In genomic region chr16:30949655-30950515, GRCh38 we compare ENCODE assay signal across 8 cellular contexts. TPM values are rescaled to one million over a fixed set of nuclear protein-coding genes. Genes with fewer than 3 reads are reported as not detected.
DNase-seq lines count a peak whose midpoint lies in the region; ATAC-seq and TF ChIP-seq lines count a peak whose summit lies in the region.

No MANE protein-coding gene starts in this region.

- no peak for TF ChIP-seq CTCF in cardiac fibroblast (IDR thresholded peaks at IDR 0.05; ENCODE audit: low read depth, low read length)

- H3K9me3 Mint-ChIP-seq in stimulated activated effector memory CD8-positive, alpha-beta T cell treated with anti-CD3 and anti-CD28 coated beads, Interleukin-12 subunit alpha, Interleukin-12 subunit beta, amount 100 ng/mL, for 72 hours, result no peaks in the 10 kb centered on the region

- peak overlapping the region; percentile 83 to 86 for H3K4me3 ChIP-seq in cardiac fibroblast (replicated peaks in 1 of 2; ENCODE audit: low read depth in 2 of 2, low read length in 2 of 2)

- peaks cover 24% of the 10 kb centered on the region for H3K4me1 Mint-ChIP-seq in stimulated activated effector memory CD8-positive, alpha-beta T cell treated with anti-CD3 and anti-CD28 coated beads, Interleukin-12 subunit alpha, Interleukin-12 subunit beta, amount 100 ng/mL, for 72 hours

- peak overlapping the region; percentile 89 for H3K4me3 Mint-ChIP-seq in stimulated activated effector memory CD8-positive, alpha-beta T cell treated with anti-CD3 and anti-CD28 coated beads, Interleukin-12 subunit alpha, Interleukin-12 subunit beta, amount 100 ng/mL, for 72 hours

- peaks cover 31% of the 10 kb centered on the region for H3K36me3 Mint-ChIP-seq in stimulated activated effector memory CD8-positive, alpha-beta T cell treated with anti-CD3 and anti-CD28 coated beads, Interleukin-12 subunit alpha, Interleukin-12 subunit beta, amount 100 ng/mL, for 72 hours

- peak overlapping the region; percentile 91 for H3K27ac Mint-ChIP-seq in stimulated activated effector memory CD8-positive, alpha-beta T cell treated with anti-CD3 and anti-CD28 coated beads, Interleukin-12 subunit alpha, Interleukin-12 subunit beta, amount 100 ng/mL, for 72 hours

- DNase-seq in COLO668 (lab: John Stamatoyannopoulos, UW; ENCODE audit: unreplicated experiment) (peak; percentile 53), SK-N-DZ (ENCODE audit: low spot score) (peak; percentile 92), cardiac fibroblast (ENCODE audit: low read depth in 2 of 2) (peak; percentile 90 to 93), kidney tubule cell (ENCODE audit: low spot score) (peak; percentile 98)
- peak; percentile 24 to 60 for DNase-seq in stimulated activated effector memory CD8-positive, alpha-beta T cell treated with anti-CD3 and anti-CD28 coated beads, Interleukin-12 subunit alpha, Interleukin-12 subunit beta, amount 100 ng/mL, for 72 hours (ENCODE audit: low spot score in 2 of 2)

- ATAC-seq in GM19043 (IDR thresholded peaks at IDR 0.05; ENCODE audit: low read depth, unreplicated experiment) (peak; percentile 48), HG03571 (IDR thresholded peaks at IDR 0.05; ENCODE audit: unreplicated experiment) (peak; percentile 34), HG03521 (IDR thresholded peaks at IDR 0.05; ENCODE audit: unreplicated experiment) (no peak)
- ATAC-seq in stimulated activated effector memory CD8-positive, alpha-beta T cell treated with anti-CD3 and anti-CD28 coated beads, Interleukin-12 subunit alpha, Interleukin-12 subunit beta, amount 100 ng/mL, for 72 hours, result peak; percentile 74

RNA-seq across cellular contexts. Expression of gene ORAI3, which starts 1.0 kb away (rescaled TPM):
- polyA plus RNA-seq in SK-N-DZ (2014; cell fraction: cytosol; rRNA removed), result 5.0 and 6.2 TPM in 2 replicates
- polyA plus RNA-seq in SK-N-DZ (2014; cell fraction: nucleus; rRNA removed), result 1.1 and 7.3 TPM in 2 replicates

RNA-seq across cellular contexts. Expression of gene SETD1A, which starts 7.7 kb away (rescaled TPM):
- 4.9 and 5.6 TPM in 2 replicates for polyA plus RNA-seq in SK-N-DZ (2014; cell fraction: cytosol; rRNA removed)
- 6.9 and 10.6 TPM in 2 replicates for polyA plus RNA-seq in SK-N-DZ (2014; cell fraction: nucleus; rRNA removed)

RNA-seq across cellular contexts. Expression of gene FBXL19, which starts 26.5 kb away (rescaled TPM):
- 29.6 and 48.9 TPM in 2 replicates for polyA plus RNA-seq in SK-N-DZ (2014; cell fraction: cytosol; rRNA removed)
- polyA plus RNA-seq in SK-N-DZ (2014; cell fraction: nucleus; rRNA removed), result 36.6 and 41.0 TPM in 2 replicates

RNA-seq across cellular contexts. Expression of gene HSD3B7, which starts 35.1 kb away (rescaled TPM):
- 1.6 and 2.3 TPM in 2 replicates for polyA plus RNA-seq in SK-N-DZ (2014; cell fraction: cytosol; rRNA removed)
- 8.9 and 12.2 TPM in 2 replicates for polyA plus RNA-seq in SK-N-DZ (2014; cell fraction: nucleus; rRNA removed)

RNA-seq across cellular contexts. Expression of gene CTF1, which starts 53.5 kb away (rescaled TPM):
- polyA plus RNA-seq in SK-N-DZ (2014; cell fraction: cytosol; rRNA removed), result 0.10 and 0.60 TPM in 2 replicates
- polyA plus RNA-seq in SK-N-DZ (2014; cell fraction: nucleus; rRNA removed), result 0.13 TPM in 1 of 2 replicates, not detected in the other

Comparison
In these comparisons a context has a peak if more than half of its experiments do, and no peak if none do; other contexts are left out.
1. DNase-seq: peak in every context shown above with its lines; median percentile 98 in kidney tubule cell; 92 in SK-N-DZ; 92 in cardiac fibroblast; 53 in COLO668; 42 in stimulated activated effector memory CD8-positive, alpha-beta T cell treated with anti-CD3 and anti-CD28 coated beads, Interleukin-12 subunit alpha, Interleukin-12 subunit beta, amount 100 ng/mL, for 72 hours.